Comparison of ENCODE assay signal across 18 cellular contexts in genomic region chr9:84866402-84866801, GRCh38.
DNase-seq lines count a peak whose midpoint lies in the region; ATAC-seq and TF ChIP-seq lines count a peak whose summit lies in the region.
"Had no signal": no experiment of that assay in that cellular context is flagged by ENCODE, and none has a peak within 500 bp of the region (broad histone marks: within the 10 kb centered on the region; RNA-seq: fewer than 3 reads in every experiment).

No MANE protein-coding gene starts in this region.

- H3K9me3 ChIP-seq in heart left ventricle (no peaks in the 10 kb centered on the region), left ventricle myocardium inferior (replicated peaks) (peaks cover 6% of the 10 kb centered on the region), right cardiac atrium (ENCODE audit: control insufficient read depth, low read length) (no peaks in the 10 kb centered on the region)
- H3K9me3 ChIP-seq: BLaER1, Caco-2 had no signal

- H3K4me1 ChIP-seq in heart left ventricle: peaks cover 0 to 28% (median 8%) of the 10 kb centered on the region in 12 donors
- H3K4me1 ChIP-seq in left ventricle myocardium inferior: peaks cover 35% of the 10 kb centered on the region
- H3K4me1 ChIP-seq in right cardiac atrium (ENCODE audit: control insufficient read depth, insufficient read depth, low read length): no peaks in the 10 kb centered on the region
- H3K4me1 ChIP-seq: BLaER1, Caco-2 had no signal

- H3K27ac ChIP-seq in heart left ventricle (no peak overlapping the region), left ventricle myocardium inferior (replicated peaks) (peak overlapping the region; percentile 59), right cardiac atrium (ENCODE audit: low read length) (no peak overlapping the region)
- H3K27ac ChIP-seq: BLaER1, C4-2B had no signal

- 25 to 32% (median 27%) methylated on average over 3 of the region's 3 CpGs for WGBS in heart left ventricle, 4 donors
- WGBS in right cardiac atrium: 31% methylated on average over 3 of the region's 3 CpGs

- ATAC-seq in heart left ventricle (peak; percentile 16 to 66 (median 52)), right cardiac atrium (peak; percentile 23 to 68), HG03342 (IDR thresholded peaks at IDR 0.05; ENCODE audit: unreplicated experiment) (no peak)
- ATAC-seq: CD8-positive, alpha-beta T cell; GM12878 had no signal

- TF ChIP-seq POLR2A in heart left ventricle (IDR thresholded peaks at IDR 0.05): no peak

- H3K36me3 ChIP-seq in heart left ventricle: no peaks in the 10 kb centered on the region
- H3K36me3 ChIP-seq in left ventricle myocardium inferior: no peaks in the 10 kb centered on the region
- H3K36me3 ChIP-seq: BLaER1 had no signal

- H3K4me3 ChIP-seq in heart left ventricle (no peak overlapping the region), left ventricle myocardium inferior (no peak overlapping the region), right cardiac atrium (ENCODE audit: low read length) (no peak overlapping the region)
- H3K4me3 ChIP-seq: BLaER1, GM12878 had no signal

- intact Hi-C loops in heart left ventricle (cut with DNase I) (no loop called here), left ventricle myocardium inferior (cut with micrococcal nuclease) (no loop called here), right cardiac atrium (cut with DNase I) (no loop called here)

- H3K27me3 ChIP-seq in heart left ventricle: no peaks in the 10 kb centered on the region
- H3K27me3 ChIP-seq in left ventricle myocardium inferior (ENCODE audit: low read depth): no peaks in the 10 kb centered on the region
- H3K27me3 ChIP-seq in right cardiac atrium (ENCODE audit: control insufficient read depth, insufficient read depth): no peaks in the 10 kb centered on the region
- H3K27me3 ChIP-seq: BLaER1 had no signal

- TF ChIP-seq CTCF in heart left ventricle (IDR thresholded peaks at IDR 0.05) (no peak), left ventricle myocardium inferior (IDR thresholded peaks at IDR 0.05; ENCODE audit: borderline replicate concordance) (no peak)

- peak; percentile 47 for DNase-seq in cerebellar cortex (ENCODE audit: low spot score)
- no peak for DNase-seq in heart left ventricle
- no peak for DNase-seq in left ventricle myocardium inferior
- no peak for DNase-seq in right cardiac atrium
- DNase-seq in A172 (ENCODE audit: low spot score): no peak
- no peak for DNase-seq in NCI-H748 (lab: John Stamatoyannopoulos, UW; ENCODE audit: unreplicated experiment)
- DNase-seq: Caco-2; CD4-positive, CD25-positive, alpha-beta regulatory T cell; CD8-positive, alpha-beta T cell; DMS153; DND-41; GDM1; H7; HCEC 1CT had no signal
